In the genomic region with DNA sequence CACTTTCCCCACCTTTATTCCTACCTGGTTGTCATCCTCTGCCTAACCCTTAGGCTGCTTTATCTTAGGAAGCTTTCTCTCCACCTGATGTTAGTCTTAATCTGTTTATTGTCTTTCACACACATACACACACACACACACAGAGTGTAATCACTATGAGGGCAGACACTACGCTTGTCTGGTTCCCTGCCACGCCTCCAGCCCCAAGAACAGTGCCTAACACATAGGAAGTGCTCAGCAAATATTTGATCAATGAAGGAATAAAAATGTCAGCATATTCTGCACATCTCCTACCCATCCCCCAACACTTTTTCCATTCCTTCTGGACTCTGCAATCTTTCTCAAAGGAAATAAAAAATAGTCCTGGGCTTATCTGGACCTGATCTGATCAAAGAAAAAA, we compare ENCODE assay signal across 25 cellular contexts.
"Had no signal": no experiment of that assay in that cellular context is flagged by ENCODE, and none has a peak within 500 bp of the region (broad histone marks: within the 10 kb centered on the region; RNA-seq: fewer than 3 reads in every experiment).

No MANE protein-coding gene starts in this region.

- H3K4me3 ChIP-seq: coronary artery, esophagus muscularis mucosa, gastroesophageal sphincter, heart left ventricle, hepatocyte, mucosa of descending colon, pancreas, spleen, tibial nerve had no signal

- H3K4me3 Mint-ChIP-seq: mesothelial cell of epicardium; neural crest cell; stimulated activated memory B cell treated with anti-CD40 and anti-IgM and Interleukin-4, amounts not matched to agents 10 μg/mL and 1 μg/mL and 100 μg/mL, for 72 hours had no signal

- H3K9me3 ChIP-seq: esophagus muscularis mucosa, gastroesophageal sphincter, heart left ventricle, mucosa of descending colon, neutrophil, pancreas, spleen, thoracic aorta, tibial nerve had no signal

- DNase-seq: dermis blood vessel endothelial cell; effector memory CD4-positive, alpha-beta T cell; foreskin keratinocyte; heart left ventricle; kidney; mesenchymal stem cell; mucosa of descending colon; naive B cell; pancreas; spleen; stimulated activated CD4-positive, alpha-beta T cell treated with anti-CD3 and anti-CD28 coated beads, Interleukin-4, amount 100 ng/mL, for 4 hours; stimulated activated naive CD8-positive, alpha-beta T cell treated with anti-CD3 and anti-CD28 coated beads, Interleukin-15, Interleukin-2, amounts not matched to agents 100 U/mL and 50 U/mL, for 24 hours; substantia nigra had no signal

- H3K27ac ChIP-seq: foreskin keratinocyte, heart left ventricle, hepatocyte, neutrophil, pancreas, spleen had no signal

- H3K4me1 ChIP-seq: foreskin keratinocyte, pancreas had no signal

- H3K27me3 ChIP-seq: esophagus muscularis mucosa, gastroesophageal sphincter, heart left ventricle, hepatocyte, pancreas, tibial nerve had no signal

- H3K36me3 Mint-ChIP-seq: natural killer cell treated with Interleukin-12 subunit alpha and Interleukin-12 subunit beta and Interleukin-15 and Interleukin-18, amount 100 ng/mL, for 72 hours; stimulated activated memory B cell treated with anti-CD40 and anti-IgM and Interleukin-4, amounts not matched to agents 10 μg/mL and 1 μg/mL and 100 μg/mL, for 72 hours had no signal

- H3K9me3 Mint-ChIP-seq: mesothelial cell of epicardium; natural killer cell treated with Interleukin-12 subunit alpha and Interleukin-12 subunit beta and Interleukin-15 and Interleukin-18, amount 100 ng/mL, for 72 hours; neural crest cell; stimulated activated memory B cell treated with anti-CD40 and anti-IgM and Interleukin-4, amounts not matched to agents 10 μg/mL and 1 μg/mL and 100 μg/mL, for 72 hours had no signal

- ATAC-seq: foreskin keratinocyte; gastroesophageal sphincter; heart left ventricle; left lobe of liver; mucosa of descending colon; natural killer cell treated with Interleukin-12 subunit alpha and Interleukin-12 subunit beta and Interleukin-15 and Interleukin-18, amount 100 ng/mL, for 72 hours; pancreas; stimulated activated memory B cell treated with anti-CD40 and anti-IgM and Interleukin-4, amounts not matched to agents 10 μg/mL and 1 μg/mL and 100 μg/mL, for 72 hours; stimulated activated naive CD8-positive, alpha-beta T cell treated with anti-CD3 and anti-CD28 coated beads, Interleukin-15, Interleukin-2, amounts not matched to agents 100 U/mL and 50 U/mL, for 24 hours had no signal

- H3K27ac Mint-ChIP-seq: naive B cell; stimulated activated memory B cell treated with anti-CD40 and anti-IgM and Interleukin-4, amounts not matched to agents 10 μg/mL and 1 μg/mL and 100 μg/mL, for 72 hours had no signal

- H3K36me3 ChIP-seq: neutrophil, pancreas had no signal
